ENCODE assay signal across 8 cellular contexts in the genomic region with DNA sequence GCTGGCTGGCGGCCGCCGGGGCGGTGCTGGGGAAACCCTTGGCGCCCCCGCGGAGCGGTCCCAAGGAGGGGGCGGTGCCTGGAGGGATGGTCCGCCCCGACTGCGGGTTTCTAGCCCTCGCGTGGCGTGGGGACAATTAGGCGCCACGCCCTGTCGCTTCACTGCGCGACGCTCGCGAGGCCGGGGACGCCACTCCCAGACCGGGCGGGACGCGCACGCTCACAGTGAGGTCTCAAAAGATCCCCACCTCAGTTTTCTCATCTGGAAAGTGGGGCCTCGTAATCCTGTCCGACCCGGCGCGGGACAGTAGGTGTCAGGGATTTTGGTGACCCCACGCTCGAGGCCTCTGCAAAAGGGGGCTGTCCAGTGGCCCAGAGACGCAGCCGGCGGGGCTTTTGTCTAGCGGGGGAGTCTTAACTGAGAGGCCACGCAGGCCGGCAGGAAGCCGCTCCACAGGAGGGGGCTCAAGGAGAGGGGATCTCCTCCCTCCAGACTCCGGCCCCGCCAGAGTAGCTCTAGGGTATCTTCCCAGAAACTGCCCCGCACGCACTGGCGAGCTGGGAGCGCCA. TPM values are rescaled to one million over a fixed set of nuclear protein-coding genes. Genes with fewer than 3 reads are reported as not detected.
DNase-seq lines count a peak whose midpoint lies in the region; ATAC-seq lines count a peak whose summit lies in the region.

No MANE protein-coding gene starts in this region.

- peak; percentile 59 to 78 for DNase-seq in NCI-H2081 (lab: John Stamatoyannopoulos, UW)
- DNase-seq in NCI-H2081 treated with DMSO at 0.1 percent for 48 hours (lab: John Stamatoyannopoulos, UW), result no peak
- peak; percentile 42 for DNase-seq in NCI-H460 (ENCODE audit: extremely low read depth, low read depth)
- DNase-seq in activated CD4-positive, alpha-beta T cell treated with anti-CD3 and anti-CD28 coated beads, Interleukin-2, amount 50 U/mL, for 48 hours, result peak; percentile 85 to 88
- DNase-seq in mesendoderm, result peak; percentile 77
- DNase-seq in stimulated activated CD8-positive, alpha-beta memory T cell treated with anti-CD3 and anti-CD28 coated beads, Interleukin-15, amount 100 ng/mL, for 1 hour (ENCODE audit: low read depth), result peak; percentile 74

- no peak overlapping the region for H4K8ac ChIP-seq in mesendoderm (ENCODE audit: low read depth, low read length)

- WGBS in ectodermal cell, 2 experiments, result 0% methylated on average over 50 of the region's 50 CpGs
- WGBS in mesendoderm (ENCODE audit: extremely low coverage, insufficient coverage, low lambda C conversion rate), result no CpG with 5 or more reads among the region's 50 CpGs

- H3K9me3 ChIP-seq in ectodermal cell (ENCODE audit: control insufficient read depth, low read length), result no peaks in the 10 kb centered on the region

- H3K9ac ChIP-seq in mesendoderm (ENCODE audit: low read length), result peak overlapping the region; percentile 90

- peak; percentile 34 for ATAC-seq in HG02938 (IDR thresholded peaks at IDR 0.05; ENCODE audit: unreplicated experiment)

- H3K36me3 ChIP-seq in ectodermal cell (ENCODE audit: control insufficient read depth, insufficient read depth, low read length) (no peaks in the 10 kb centered on the region), mesendoderm (ENCODE audit: control insufficient read depth, insufficient read depth, low read length) (no peaks in the 10 kb centered on the region)

- H2BK120ac ChIP-seq in mesendoderm (ENCODE audit: low read depth, low read length), result no peak overlapping the region

- H2AK5ac ChIP-seq in mesendoderm (ENCODE audit: low read length), result no peak overlapping the region

- H3K79me1 ChIP-seq in mesendoderm (ENCODE audit: low read length), result peaks cover 20% of the 10 kb centered on the region

- no peaks in the 10 kb centered on the region for H3K27me3 ChIP-seq in ectodermal cell (ENCODE audit: control insufficient read depth, insufficient read depth, low read length, poor library complexity, severe bottlenecking)
- no peaks in the 10 kb centered on the region for H3K27me3 ChIP-seq in mesendoderm (ENCODE audit: insufficient read depth, low read length, poor library complexity)

- H3K79me2 ChIP-seq in mesendoderm (ENCODE audit: control insufficient read depth, insufficient read depth, low read length), result peaks cover 30% of the 10 kb centered on the region

- no peak overlapping the region for H2BK15ac ChIP-seq in mesendoderm (replicated peaks; ENCODE audit: low read depth)

- peak overlapping the region; percentile 24 for H3K18ac ChIP-seq in mesendoderm (ENCODE audit: low read length)

- H3K27ac ChIP-seq in ectodermal cell (ENCODE audit: insufficient read depth, low read depth, low read length, poor library complexity, severe bottlenecking) (peak overlapping the region; percentile 95), mesendoderm (ENCODE audit: low read depth, low read length) (peak overlapping the region; percentile 93)

- peak overlapping the region; percentile 91 for H3K56ac ChIP-seq in mesendoderm (ENCODE audit: low read length)

- peak overlapping the region; percentile 84 for H3K4me3 ChIP-seq in ectodermal cell (ENCODE audit: insufficient read depth, low read depth, low read length)
- peak overlapping the region; percentile 62 for H3K4me3 ChIP-seq in mesendoderm (ENCODE audit: low read length)

- H3K23ac ChIP-seq in mesendoderm (ENCODE audit: low read length), result no peak overlapping the region

- H3K4ac ChIP-seq in mesendoderm (ENCODE audit: low read depth, low read length), result peak overlapping the region; percentile 64

- peak overlapping the region; percentile 91 for H3K4me2 ChIP-seq in mesendoderm (ENCODE audit: low read length)

- H2BK5ac ChIP-seq in mesendoderm (ENCODE audit: low read length), result no peak overlapping the region

- H3K4me1 ChIP-seq in ectodermal cell (ENCODE audit: control insufficient read depth, insufficient read depth, low read length), result peaks cover 34% of the 10 kb centered on the region
- H3K4me1 ChIP-seq in mesendoderm (ENCODE audit: control insufficient read depth, low read depth, low read length), result peaks cover 2% of the 10 kb centered on the region

- H4K5ac ChIP-seq in mesendoderm (ENCODE audit: low read length), result no peak overlapping the region

RNA-seq across cellular contexts. Expression of gene CLK3, which starts 0.8 kb away (rescaled TPM):
- 37.8 and 49.8 TPM in 2 replicates for total RNA-seq in NCI-H460 (2014; rRNA removed; shearing (Covaris generic))
- 76.7 and 110 TPM in 2 replicates for polyA plus RNA-seq in NCI-H460 (2014; cell fraction: nucleus; rRNA removed)
- 68.2 TPM for polyA plus RNA-seq in ectodermal cell (2013, experiment 1 of 4)
- polyA plus RNA-seq in ectodermal cell (2013, experiment 2 of 4), result 51.1 TPM
- polyA plus RNA-seq in ectodermal cell (2013, experiment 3 of 4), result 55.5 TPM
- 64.9 TPM for polyA plus RNA-seq in ectodermal cell (2013, experiment 4 of 4)
- 35.9 TPM for polyA plus RNA-seq in mesendoderm (2013, experiment 1 of 2)
- 38.3 TPM for polyA plus RNA-seq in mesendoderm (2013, experiment 2 of 2)
